21 cellular contexts compared by ENCODE assay signal in genomic region chr15:80684697-80685096, GRCh38. TPM values are rescaled to one million over a fixed set of nuclear protein-coding genes. Genes with fewer than 3 reads are reported as not detected.
A peak's percentile ranks its signal among the peaks of the same experiment; 100 is the strongest.
DNase-seq lines count a peak whose midpoint lies in the region; ATAC-seq and TF ChIP-seq lines count a peak whose summit lies in the region.
"Had no signal": no experiment of that assay in that cellular context is flagged by ENCODE, and none has a peak within 500 bp of the region (broad histone marks: within the 10 kb centered on the region; RNA-seq: fewer than 3 reads in every experiment).

No MANE protein-coding gene starts in this region.

- H2AFZ ChIP-seq in PC-3 (ENCODE audit: low read length): no peak overlapping the region

- peak overlapping the region; percentile 17 for H3K4me2 ChIP-seq in PC-3 (ENCODE audit: low read length)
- H3K4me2 ChIP-seq: SK-N-SH had no signal

- intact Hi-C loops in PC-3 (cut with micrococcal nuclease) (no loop called here), transverse colon (cut with DNase I; ENCODE audit: low total_unique reads) (no loop called here)

- H3K4me3 ChIP-seq in PC-3 (ENCODE audit: low read length) (no peak overlapping the region), transverse colon (no peak overlapping the region)
- H3K4me3 ChIP-seq: GM12878, K562 had no signal

- H3K27me3 ChIP-seq in PC-3 (ENCODE audit: low read length): no peaks in the 10 kb centered on the region
- no peaks in the 10 kb centered on the region for H3K27me3 ChIP-seq in transverse colon

- POLR2A ChIA-PET in PC-3 (lab: Charles Lee; ENCODE audit: unreplicated experiment): no interaction called here
- POLR2A ChIA-PET in GM10248 (lab: Yijun Ruan, JAX): no interaction called here

- no peak for TF ChIP-seq CTCF in PC-3 (conservative IDR thresholded peaks at IDR 0.05; ENCODE audit: low read depth, low read length)
- no peak for TF ChIP-seq CTCF in transverse colon (IDR thresholded peaks at IDR 0.05)
- TF ChIP-seq CTCF in GM10248 (IDR thresholded peaks at IDR 0.05; ENCODE audit: control extremely low read depth, extremely low read depth, low read depth, missing control alignments): no peak

- peak overlapping the region; percentile 62 for H3K27ac ChIP-seq in PC-3 (ENCODE audit: low read length)
- peak overlapping the region; percentile 50 to 83 (median 76) for H3K27ac ChIP-seq in transverse colon

- no peak for TF ChIP-seq EP300 in transverse colon (IDR thresholded peaks at IDR 0.05; ENCODE audit: low read depth)

- ATAC-seq in PC-3 (peak; percentile 51), GM21423 (IDR thresholded peaks at IDR 0.05; ENCODE audit: unreplicated experiment) (no peak)
- ATAC-seq: GM12878, HepG2, K562 had no signal

- no TSS peak for BruUV-seq in PC-3 (replicated peaks; lab: Mats Ljungman, UMichigan)

- H3F3A ChIP-seq in PC-3 (ENCODE audit: low read length, unreplicated experiment): no peaks in the 10 kb centered on the region

- in situ Hi-C loops in transverse colon (cut with MboI; ENCODE audit: low pct_ligation_motif_present in 1 of 4, low pct_unique_long_range_greater_than_20kb in 1 of 4, low sequenced_read_pairs in 3 of 4): no loop called here

- H3K9ac ChIP-seq in PC-3 (ENCODE audit: low read length): no peak overlapping the region
- H3K9ac ChIP-seq: SK-N-SH had no signal

- H3K79me2 ChIP-seq in PC-3 (ENCODE audit: low read length): no peaks in the 10 kb centered on the region

- H3K9me3 ChIP-seq in PC-3 (ENCODE audit: low read length) (no peaks in the 10 kb centered on the region), transverse colon (no peaks in the 10 kb centered on the region)
- H3K9me3 ChIP-seq: SK-N-SH had no signal

- CTCF ChIA-PET in PC-3 (lab: Charles Lee): interaction anchor here (0.6 kb wide), 1 partner anchor 65 kb away, joined by 3 read pairs; no protein-coding TSS in a partner anchor
- CTCF ChIA-PET in GM10248 (lab: Yijun Ruan, JAX): interaction anchor here (0.7 kb wide), 1 partner anchor 10 kb away, joined by 3 read pairs; no protein-coding TSS in a partner anchor

- H3K4me1 ChIP-seq in PC-3 (ENCODE audit: insufficient read depth, low read length) (peaks cover 34% of the 10 kb centered on the region), transverse colon (peaks cover 0 to 45% (median 21%) of the 10 kb centered on the region in 4 donors)

- DNase-seq in PC-3: peak; percentile 79
- peak; percentile 27 for DNase-seq in astrocyte of the hippocampus (ENCODE audit: low read depth, low spot score)
- DNase-seq in kidney tubule cell (ENCODE audit: low spot score): peak; percentile 9
- DNase-seq in transverse colon: no peak
- DNase-seq in GM10248 (ENCODE audit: extremely low spot score): no peak
- no peak for DNase-seq in T-helper 9 cell
- DNase-seq: CD4-positive, CD25-positive, alpha-beta regulatory T cell; DMS79; MM.1S; NCI-H1048; NCI-H1436; NCI-H187 treated with DMSO at 0.1 percent for 48 hours; NCI-H2227 treated with DMSO at 0.1 percent for 48 hours; NCI-H510A treated with DMSO at 0.1 percent for 48 hours; NCI-H774; SIG-M5; SK-N-SH had no signal

- no peaks in the 10 kb centered on the region for H4K20me1 ChIP-seq in PC-3 (ENCODE audit: low read length)

- no peaks in the 10 kb centered on the region for H3K9me2 ChIP-seq in PC-3 (replicated peaks; ENCODE audit: low read length)
- H3K9me2 ChIP-seq: SK-N-SH had no signal

- no peak for TF ChIP-seq POLR2A in transverse colon (IDR thresholded peaks at IDR 0.05)

- H3K36me3 ChIP-seq in PC-3 (ENCODE audit: low read depth, low read length) (no peaks in the 10 kb centered on the region), transverse colon (no peaks in the 10 kb centered on the region)

RNA-seq across cellular contexts. Expression of gene ABHD17C, which starts 10.4 kb away (rescaled TPM):
- total RNA-seq in PC-3 (2014; rRNA removed) (10.3 and 14.2 TPM in 2 replicates), transverse colon (10 to 100 TPM; 41.0 to 96.0 (median 72.5) TPM)

Comparison
In these comparisons a context has a peak if more than half of its experiments do, and no peak if none do; other contexts are left out.
1. DNase-seq: peak in PC-3 (single experiment), astrocyte of the hippocampus (single experiment) and kidney tubule cell (single experiment); none in transverse colon (single experiment), GM10248 (single experiment) and T-helper 9 cell (single experiment).